ENCODE assay signal across 1 cellular context in the genomic region with DNA sequence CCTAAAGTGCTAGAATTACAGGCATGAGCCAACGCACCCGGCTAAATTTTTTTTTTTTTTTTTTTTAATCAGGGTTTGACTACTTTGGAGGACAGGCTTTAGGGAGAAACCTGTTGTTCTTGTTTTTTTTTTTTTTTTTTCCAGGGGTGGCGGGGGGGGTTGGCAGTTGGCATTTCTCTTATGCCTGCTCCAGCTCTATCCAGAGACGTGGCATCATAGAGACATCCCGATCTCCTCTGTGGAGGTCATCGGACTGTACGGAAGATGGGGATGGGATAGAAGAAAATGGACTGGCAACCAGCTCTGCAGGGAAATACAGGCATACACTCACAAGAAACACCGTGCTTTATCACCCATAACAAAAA.
TF ChIP-seq lines count a peak whose summit lies in the region.

No MANE protein-coding gene starts in this region.

TF ChIP-seq in WTC11, 78 proteins besides CTCF, POLR2A, EP300 and RAD21 (continued from another document):
- TF ChIP-seq, protein P1, sequence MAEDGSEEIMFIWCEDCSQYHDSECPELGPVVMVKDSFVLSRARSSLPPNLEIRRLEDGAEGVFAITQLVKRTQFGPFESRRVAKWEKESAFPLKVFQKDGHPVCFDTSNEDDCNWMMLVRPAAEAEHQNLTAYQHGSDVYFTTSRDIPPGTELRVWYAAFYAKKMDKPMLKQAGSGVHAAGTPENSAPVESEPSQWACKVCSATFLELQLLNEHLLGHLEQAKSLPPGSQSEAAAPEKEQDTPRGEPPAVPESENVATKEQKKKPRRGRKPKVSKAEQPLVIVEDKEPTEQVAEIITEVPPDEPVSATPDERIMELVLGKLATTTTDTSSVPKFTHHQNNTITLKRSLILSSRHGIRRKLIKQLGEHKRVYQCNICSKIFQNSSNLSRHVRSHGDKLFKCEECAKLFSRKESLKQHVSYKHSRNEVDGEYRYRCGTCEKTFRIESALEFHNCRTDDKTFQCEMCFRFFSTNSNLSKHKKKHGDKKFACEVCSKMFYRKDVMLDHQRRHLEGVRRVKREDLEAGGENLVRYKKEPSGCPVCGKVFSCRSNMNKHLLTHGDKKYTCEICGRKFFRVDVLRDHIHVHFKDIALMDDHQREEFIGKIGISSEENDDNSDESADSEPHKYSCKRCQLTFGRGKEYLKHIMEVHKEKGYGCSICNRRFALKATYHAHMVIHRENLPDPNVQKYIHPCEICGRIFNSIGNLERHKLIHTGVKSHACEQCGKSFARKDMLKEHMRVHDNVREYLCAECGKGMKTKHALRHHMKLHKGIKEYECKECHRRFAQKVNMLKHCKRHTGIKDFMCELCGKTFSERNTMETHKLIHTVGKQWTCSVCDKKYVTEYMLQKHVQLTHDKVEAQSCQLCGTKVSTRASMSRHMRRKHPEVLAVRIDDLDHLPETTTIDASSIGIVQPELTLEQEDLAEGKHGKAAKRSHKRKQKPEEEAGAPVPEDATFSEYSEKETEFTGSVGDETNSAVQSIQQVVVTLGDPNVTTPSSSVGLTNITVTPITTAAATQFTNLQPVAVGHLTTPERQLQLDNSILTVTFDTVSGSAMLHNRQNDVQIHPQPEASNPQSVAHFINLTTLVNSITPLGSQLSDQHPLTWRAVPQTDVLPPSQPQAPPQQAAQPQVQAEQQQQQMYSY (CRISPR knock-in tag; IDR thresholded peaks at IDR 0.05): no peak
- TF ChIP-seq, protein P2, sequence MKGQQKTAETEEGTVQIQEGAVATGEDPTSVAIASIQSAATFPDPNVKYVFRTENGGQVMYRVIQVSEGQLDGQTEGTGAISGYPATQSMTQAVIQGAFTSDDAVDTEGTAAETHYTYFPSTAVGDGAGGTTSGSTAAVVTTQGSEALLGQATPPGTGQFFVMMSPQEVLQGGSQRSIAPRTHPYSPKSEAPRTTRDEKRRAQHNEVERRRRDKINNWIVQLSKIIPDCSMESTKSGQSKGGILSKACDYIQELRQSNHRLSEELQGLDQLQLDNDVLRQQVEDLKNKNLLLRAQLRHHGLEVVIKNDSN (CRISPR knock-in tag; IDR thresholded peaks at IDR 0.05): no peak
- TF ChIP-seq FOXP1 (CRISPR knock-in tag; IDR thresholded peaks at IDR 0.05; ENCODE audit: borderline replicate concordance): no peak
- TF ChIP-seq, protein P3, sequence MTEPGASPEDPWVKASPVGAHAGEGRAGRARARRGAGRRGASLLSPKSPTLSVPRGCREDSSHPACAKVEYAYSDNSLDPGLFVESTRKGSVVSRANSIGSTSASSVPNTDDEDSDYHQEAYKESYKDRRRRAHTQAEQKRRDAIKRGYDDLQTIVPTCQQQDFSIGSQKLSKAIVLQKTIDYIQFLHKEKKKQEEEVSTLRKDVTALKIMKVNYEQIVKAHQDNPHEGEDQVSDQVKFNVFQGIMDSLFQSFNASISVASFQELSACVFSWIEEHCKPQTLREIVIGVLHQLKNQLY (CRISPR knock-in tag; IDR thresholded peaks at IDR 0.05): no peak
- no peak for TF ChIP-seq ZNF121 (CRISPR knock-in tag; IDR thresholded peaks at IDR 0.05)
